Comparison of ENCODE assay signal across 25 cellular contexts in the genomic region with DNA sequence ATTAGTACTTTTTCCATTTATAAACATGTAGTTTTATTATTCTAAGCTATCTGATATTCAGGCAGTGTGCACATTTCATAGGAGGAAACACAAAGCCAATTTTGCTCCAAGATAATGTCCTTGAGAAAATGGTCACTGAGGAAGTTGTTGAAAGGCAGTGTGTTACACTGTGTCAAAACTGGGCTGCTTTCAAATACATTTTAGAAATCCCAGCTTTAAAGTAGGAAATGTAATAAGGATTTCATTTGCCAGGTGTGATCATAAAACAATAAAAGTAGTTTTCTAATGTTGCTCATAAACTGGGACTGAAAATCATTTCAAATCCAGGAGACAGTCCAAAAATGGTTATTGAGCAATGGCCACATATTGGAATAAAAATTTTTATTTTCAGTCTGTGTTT.
"Had no signal": no experiment of that assay in that cellular context is flagged by ENCODE, and none has a peak within 500 bp of the region (broad histone marks: within the 10 kb centered on the region; RNA-seq: fewer than 3 reads in every experiment).

No MANE protein-coding gene starts in this region.

- H3K9me3 ChIP-seq: colonic mucosa, gastrocnemius medialis had no signal

- H3K36me3 ChIP-seq: colonic mucosa had no signal

- H3K4me3 ChIP-seq: colonic mucosa, esophagus squamous epithelium, gastrocnemius medialis, heart right ventricle, left ventricle myocardium inferior, lower lobe of right lung had no signal

- ATAC-seq: effector memory CD8-positive, alpha-beta T cell; esophagus mucosa; gastrocnemius medialis; heart right ventricle; left cardiac atrium; left lobe of liver; lower lobe of right lung; naive thymus-derived CD4-positive, alpha-beta T cell had no signal

- H3K27me3 ChIP-seq: colonic mucosa, esophagus squamous epithelium, gastrocnemius medialis, heart right ventricle had no signal

- DNase-seq: cortex of kidney; effector CD8-positive, alpha-beta T cell; effector memory CD8-positive, alpha-beta T cell; endodermal cell; erythroblast; esophagus squamous epithelium; foreskin fibroblast; foreskin melanocyte; gastrocnemius medialis; glutamatergic neuron; head of caudate nucleus; heart right ventricle; hippocampal formation; left cardiac atrium; left ventricle myocardium inferior; lower lobe of right lung; mesenchymal stem cell; naive thymus-derived CD4-positive, alpha-beta T cell had no signal

- H3K4me1 ChIP-seq: colonic mucosa, esophagus squamous epithelium, gastrocnemius medialis, heart right ventricle, left ventricle myocardium inferior, lower lobe of right lung had no signal

- H3K27ac ChIP-seq: colonic mucosa, epithelial cell of prostate, esophagus squamous epithelium, gastrocnemius medialis, heart right ventricle, left ventricle myocardium inferior, lower lobe of right lung had no signal

- FAIRE-seq: endometrium, islet of Langerhans, keratinocyte had no signal
